ENCODE assay signal across 1 cellular context in the genomic region with DNA sequence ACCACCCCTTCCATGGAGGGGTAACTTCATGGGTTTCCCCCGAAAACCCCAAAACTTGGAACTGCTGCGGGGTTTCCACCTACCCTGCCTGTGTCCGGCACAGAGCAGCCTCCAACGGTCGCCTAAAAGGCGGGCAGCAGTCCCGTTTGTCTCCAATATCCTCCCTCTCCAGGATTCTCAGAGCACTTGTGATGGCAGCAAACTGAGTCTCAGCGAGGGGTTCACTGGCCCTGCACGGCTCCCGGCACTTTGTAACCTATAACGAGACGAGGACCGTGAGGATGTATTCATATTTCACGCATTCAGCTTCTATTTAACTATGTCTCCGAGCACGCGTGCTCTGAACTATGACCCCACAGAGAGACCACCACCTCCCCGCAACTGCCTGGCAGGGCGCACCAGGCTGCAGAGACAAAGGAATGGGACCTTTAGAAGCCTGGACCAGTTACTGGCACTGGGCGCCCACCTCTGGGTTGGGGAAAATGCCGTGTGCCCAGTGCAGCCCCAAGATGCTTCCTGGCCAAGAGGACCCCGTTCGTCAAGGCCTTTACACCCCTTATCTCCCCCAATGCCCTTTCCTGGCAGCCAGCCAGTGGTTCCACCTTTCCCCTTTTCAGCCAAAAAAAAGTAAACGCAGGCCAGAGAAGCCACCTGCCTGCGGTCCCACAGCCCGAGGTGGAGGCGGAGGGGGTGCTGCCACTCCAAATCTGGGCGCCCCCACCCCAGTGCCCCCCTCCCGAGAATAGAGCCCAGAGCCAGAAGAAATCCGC.
TF ChIP-seq lines count a peak whose summit lies in the region.

No MANE protein-coding gene starts in this region.

TF ChIP-seq in neural cell, 6 proteins besides CTCF, POLR2A, EP300 and RAD21 (continued from another document):
- TF ChIP-seq, protein P1, sequence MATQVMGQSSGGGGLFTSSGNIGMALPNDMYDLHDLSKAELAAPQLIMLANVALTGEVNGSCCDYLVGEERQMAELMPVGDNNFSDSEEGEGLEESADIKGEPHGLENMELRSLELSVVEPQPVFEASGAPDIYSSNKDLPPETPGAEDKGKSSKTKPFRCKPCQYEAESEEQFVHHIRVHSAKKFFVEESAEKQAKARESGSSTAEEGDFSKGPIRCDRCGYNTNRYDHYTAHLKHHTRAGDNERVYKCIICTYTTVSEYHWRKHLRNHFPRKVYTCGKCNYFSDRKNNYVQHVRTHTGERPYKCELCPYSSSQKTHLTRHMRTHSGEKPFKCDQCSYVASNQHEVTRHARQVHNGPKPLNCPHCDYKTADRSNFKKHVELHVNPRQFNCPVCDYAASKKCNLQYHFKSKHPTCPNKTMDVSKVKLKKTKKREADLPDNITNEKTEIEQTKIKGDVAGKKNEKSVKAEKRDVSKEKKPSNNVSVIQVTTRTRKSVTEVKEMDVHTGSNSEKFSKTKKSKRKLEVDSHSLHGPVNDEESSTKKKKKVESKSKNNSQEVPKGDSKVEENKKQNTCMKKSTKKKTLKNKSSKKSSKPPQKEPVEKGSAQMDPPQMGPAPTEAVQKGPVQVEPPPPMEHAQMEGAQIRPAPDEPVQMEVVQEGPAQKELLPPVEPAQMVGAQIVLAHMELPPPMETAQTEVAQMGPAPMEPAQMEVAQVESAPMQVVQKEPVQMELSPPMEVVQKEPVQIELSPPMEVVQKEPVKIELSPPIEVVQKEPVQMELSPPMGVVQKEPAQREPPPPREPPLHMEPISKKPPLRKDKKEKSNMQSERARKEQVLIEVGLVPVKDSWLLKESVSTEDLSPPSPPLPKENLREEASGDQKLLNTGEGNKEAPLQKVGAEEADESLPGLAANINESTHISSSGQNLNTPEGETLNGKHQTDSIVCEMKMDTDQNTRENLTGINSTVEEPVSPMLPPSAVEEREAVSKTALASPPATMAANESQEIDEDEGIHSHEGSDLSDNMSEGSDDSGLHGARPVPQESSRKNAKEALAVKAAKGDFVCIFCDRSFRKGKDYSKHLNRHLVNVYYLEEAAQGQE (IDR thresholded peaks at IDR 0.05; ENCODE audit: borderline replicate concordance): no peak
- TF ChIP-seq EZH2 (IDR thresholded peaks at IDR 0.05; ENCODE audit: borderline replicate concordance, insufficient read depth, low read length, poor library complexity, severe bottlenecking): no peak
- no peak for TF ChIP-seq POLR2AphosphoS5 (IDR thresholded peaks at IDR 0.05)
- no peak for TF ChIP-seq SMC3 (conservative IDR thresholded peaks at IDR 0.05; ENCODE audit: poor library complexity)
- TF ChIP-seq MXI1 (conservative IDR thresholded peaks at IDR 0.05; ENCODE audit: poor library complexity, severe bottlenecking): no peak
